Comparison of ENCODE assay signal across 1 cellular context in genomic region chr15:90074916-90075315, GRCh38.
TF ChIP-seq lines count a peak whose summit lies in the region.

No MANE protein-coding gene starts in this region.

TF ChIP-seq in GM23338, 12 proteins besides CTCF, POLR2A, EP300 and RAD21:
- TF ChIP-seq ZNF331 (CRISPR knock-in tag; IDR thresholded peaks at IDR 0.05; ENCODE audit: low read depth) = no peak
- no peak for TF ChIP-seq REST (IDR thresholded peaks at IDR 0.05; ENCODE audit: unreplicated experiment)
- no peak for TF ChIP-seq ZNF114 (CRISPR knock-in tag; IDR thresholded peaks at IDR 0.05)
- TF ChIP-seq EZH2phosphoT487 (IDR thresholded peaks at IDR 0.05; ENCODE audit: unreplicated experiment) = no peak
- TF ChIP-seq JUNB (IDR thresholded peaks at IDR 0.05; ENCODE audit: unreplicated experiment) = no peak
- no peak for TF ChIP-seq CREB1 (CRISPR knock-in tag; IDR thresholded peaks at IDR 0.05; ENCODE audit: low read depth)
- TF ChIP-seq NANOG (IDR thresholded peaks at IDR 0.05; ENCODE audit: borderline replicate concordance) = no peak
- TF ChIP-seq EZH2 (IDR thresholded peaks at IDR 0.05; ENCODE audit: low read depth, unreplicated experiment) = no peak
